ENCODE assay signal across 1 cellular context in genomic region chr2:54088191-54088634, GRCh38.
TF ChIP-seq lines count a peak whose summit lies in the region.

No MANE protein-coding gene starts in this region.

TF ChIP-seq in GM23338, 12 proteins besides CTCF, POLR2A, EP300 and RAD21 (continued from another document):
- TF ChIP-seq ZNF462 (CRISPR knock-in tag; IDR thresholded peaks at IDR 0.05) (no peak), EZH2phosphoT487 (IDR thresholded peaks at IDR 0.05; ENCODE audit: unreplicated experiment) (no peak), EZH2 (IDR thresholded peaks at IDR 0.05; ENCODE audit: low read depth, unreplicated experiment) (no peak), JUNB (IDR thresholded peaks at IDR 0.05; ENCODE audit: unreplicated experiment) (no peak), NANOG (IDR thresholded peaks at IDR 0.05; ENCODE audit: borderline replicate concordance) (no peak)
